29 cellular contexts compared by ENCODE assay signal in the genomic region with DNA sequence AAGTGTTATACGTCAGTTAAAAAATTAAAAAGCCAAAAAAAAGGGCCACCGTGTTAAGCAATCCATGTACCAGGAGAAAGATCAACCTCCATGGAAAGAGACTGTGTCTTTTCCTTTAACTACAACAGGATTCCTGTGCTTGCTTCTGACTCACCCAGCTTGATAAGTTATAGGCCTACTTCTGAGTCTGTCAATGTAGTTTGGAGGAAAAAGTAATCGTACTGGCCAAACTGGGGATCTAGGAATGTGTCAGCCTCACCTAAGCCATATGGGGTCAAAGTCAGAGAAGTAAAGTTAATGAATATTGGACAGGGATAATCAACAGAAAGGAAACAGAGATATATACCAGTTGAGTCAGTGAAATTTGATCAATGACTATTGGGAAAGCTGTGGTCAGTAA.
"Had no signal": no experiment of that assay in that cellular context is flagged by ENCODE, and none has a peak within 500 bp of the region (broad histone marks: within the 10 kb centered on the region; RNA-seq: fewer than 3 reads in every experiment).

No MANE protein-coding gene starts in this region.

- ATAC-seq: esophagus mucosa, gastrocnemius medialis, heart right ventricle, left cardiac atrium, left lung, left ventricle myocardium superior, lower lobe of right lung, mucosa of descending colon had no signal

- DNase-seq: dermis blood vessel endothelial cell; dorsolateral prefrontal cortex; effector CD4-positive, alpha-beta T cell; effector memory CD4-positive, alpha-beta T cell; erythroblast; esophagus squamous epithelium; foreskin fibroblast; foreskin melanocyte; gastrocnemius medialis; glutamatergic neuron; head of caudate nucleus; heart right ventricle; hypothalamus; immature natural killer cell; islet precursor cell; kidney; kidney glomerular epithelial cell; left cardiac atrium; left lung; left ventricle myocardium superior; lower lobe of right lung; mesenchymal stem cell; mucosa of descending colon; naive B cell had no signal

- H3K27me3 ChIP-seq: dorsolateral prefrontal cortex, esophagus squamous epithelium, gastrocnemius medialis, heart right ventricle, hepatocyte, left lung had no signal

- H3K36me3 ChIP-seq: esophagus squamous epithelium, gastrocnemius medialis, heart right ventricle, left lung, lower lobe of right lung had no signal

- FAIRE-seq: colon, endothelial cell of umbilical vein, kidney had no signal

- H3K4me3 ChIP-seq: coronary artery, dorsolateral prefrontal cortex, esophagus squamous epithelium, gastrocnemius medialis, heart right ventricle, hepatocyte, left lung, lower lobe of right lung, mucosa of descending colon had no signal
